Comparison of ENCODE assay signal across 11 cellular contexts in genomic region chr2:162113771-162114168, GRCh38. TPM values are rescaled to one million over a fixed set of nuclear protein-coding genes. Genes with fewer than 3 reads are reported as not detected.
DNase-seq lines count a peak whose midpoint lies in the region; ATAC-seq, FAIRE-seq and TF ChIP-seq lines count a peak whose summit lies in the region.
"Had no signal": no experiment of that assay in that cellular context is flagged by ENCODE, and none has a peak within 500 bp of the region (broad histone marks: within the 10 kb centered on the region; RNA-seq: fewer than 3 reads in every experiment).

No MANE protein-coding gene starts in this region.

- peak overlapping the region; percentile 14 for H3K27ac Mint-ChIP-seq in astrocyte (ENCODE audit: unreplicated experiment)

- no peak overlapping the region for H3K4me3 Mint-ChIP-seq in astrocyte (ENCODE audit: unreplicated experiment)
- H3K4me3 Mint-ChIP-seq: neural crest cell had no signal

- H3K36me3 Mint-ChIP-seq in astrocyte (ENCODE audit: low read depth, unreplicated experiment): no peaks in the 10 kb centered on the region

- H3K4me1 Mint-ChIP-seq in astrocyte (ENCODE audit: low read depth, unreplicated experiment): peaks cover 12% of the 10 kb centered on the region
- H3K4me1 Mint-ChIP-seq: neural crest cell had no signal

- no peaks in the 10 kb centered on the region for H3K9me2 ChIP-seq in MM.1S (replicated peaks; ENCODE audit: insufficient read depth, low read length)

- H3K27me3 ChIP-seq in astrocyte (ENCODE audit: insufficient read depth, low read length): no peaks in the 10 kb centered on the region
- no peaks in the 10 kb centered on the region for H3K27me3 ChIP-seq in right cardiac atrium (ENCODE audit: control insufficient read depth, insufficient read depth)
- no peaks in the 10 kb centered on the region for H3K27me3 ChIP-seq in MM.1S (replicated peaks; ENCODE audit: insufficient read depth, low read length)
- H3K27me3 ChIP-seq: esophagus muscularis mucosa had no signal

- no peak overlapping the region for H3K4me3 ChIP-seq in astrocyte (ENCODE audit: insufficient read depth, low read depth, low read length)
- no peak overlapping the region for H3K4me3 ChIP-seq in right cardiac atrium (ENCODE audit: low read length)
- no peak overlapping the region for H3K4me3 ChIP-seq in MM.1S (ENCODE audit: low read length)
- H3K4me3 ChIP-seq: esophagus muscularis mucosa had no signal

- peaks cover 5% of the 10 kb centered on the region for H3K9me3 Mint-ChIP-seq in astrocyte (ENCODE audit: unreplicated experiment)

- no peak overlapping the region for H3K4me2 ChIP-seq in astrocyte (ENCODE audit: low read length)
- no peak overlapping the region for H3K4me2 ChIP-seq in MM.1S (ENCODE audit: low read depth, low read length)

- H3K9me3 ChIP-seq in astrocyte (ENCODE audit: insufficient read depth, low read depth, low read length) (no peaks in the 10 kb centered on the region), right cardiac atrium (ENCODE audit: control insufficient read depth, low read length) (no peaks in the 10 kb centered on the region), MM.1S (replicated peaks; ENCODE audit: insufficient read depth, low read length) (no peaks in the 10 kb centered on the region)
- H3K9me3 ChIP-seq: esophagus muscularis mucosa had no signal

- no peaks in the 10 kb centered on the region for H3K79me2 ChIP-seq in astrocyte (ENCODE audit: insufficient read depth, low read length)
- H3K79me2 ChIP-seq in MM.1S (ENCODE audit: low read length): no peaks in the 10 kb centered on the region

- H3K4me1 ChIP-seq in astrocyte (ENCODE audit: insufficient read depth, low read length) (peaks cover 13% of the 10 kb centered on the region), right cardiac atrium (ENCODE audit: control insufficient read depth, insufficient read depth, low read length) (peaks cover 4% of the 10 kb centered on the region), MM.1S (ENCODE audit: low read length) (no peaks in the 10 kb centered on the region)

- no peak overlapping the region for H3K9ac ChIP-seq in astrocyte (ENCODE audit: low read length)
- H3K9ac ChIP-seq in MM.1S (ENCODE audit: low read length): no peak overlapping the region

- DNase-seq in SIG-M5 treated with dmso at 0.1 percent for 504 hours (lab: John Stamatoyannopoulos, UW; ENCODE audit: unreplicated experiment) (peak; percentile 81), SIG-M5 (lab: John Stamatoyannopoulos, UW) (no peak), astrocyte (ENCODE audit: low read depth) (peak; percentile 79), right cardiac atrium (no peak), stromal cell of bone marrow (ENCODE audit: low read depth) (peak; percentile 43), MM.1S (no peak)
- DNase-seq in stimulated activated CD4-positive, alpha-beta T cell treated with anti-CD3 and anti-CD28 coated beads, Interleukin-2, amount 100 ng/mL, for 48 hours: no peak
- DNase-seq: activated gamma-delta T cell had no signal

- TF ChIP-seq CTCF in astrocyte (IDR thresholded peaks at IDR 0.05; ENCODE audit: insufficient read depth, low read depth, low read length) (no peak), MM.1S (IDR thresholded peaks at IDR 0.05; ENCODE audit: low read length) (no peak)

- peak; percentile 32 for FAIRE-seq in astrocyte (lab: Jason Lieb, UNC)

- H3K27me3 Mint-ChIP-seq in astrocyte (ENCODE audit: low read depth, unreplicated experiment): no peaks in the 10 kb centered on the region

- no peaks in the 10 kb centered on the region for H3F3A ChIP-seq in MM.1S (ENCODE audit: insufficient read depth, low read length)

- H3K36me3 ChIP-seq in astrocyte (ENCODE audit: insufficient read depth, low read length) (no peaks in the 10 kb centered on the region), MM.1S (replicated peaks; ENCODE audit: insufficient read depth, low read length) (no peaks in the 10 kb centered on the region)
- H3K36me3 ChIP-seq: esophagus muscularis mucosa had no signal

- ATAC-seq in right cardiac atrium: peak; percentile 93 to 95
- ATAC-seq in HG03354 (IDR thresholded peaks at IDR 0.05; ENCODE audit: poor library complexity, severe bottlenecking, unreplicated experiment): no peak

- intact Hi-C loops in right cardiac atrium (cut with DNase I): no loop called here

- H3K27ac ChIP-seq in astrocyte (ENCODE audit: low read depth, low read length): no peak overlapping the region
- no peak overlapping the region for H3K27ac ChIP-seq in right cardiac atrium (ENCODE audit: low read length)
- no peak overlapping the region for H3K27ac ChIP-seq in MM.1S (ENCODE audit: low read length)
- H3K27ac ChIP-seq: esophagus muscularis mucosa had no signal

- 62% methylated on average over 1 of the region's 1 CpG for WGBS in right cardiac atrium

- H2AFZ ChIP-seq in astrocyte (ENCODE audit: low read depth, low read length) (no peak overlapping the region), MM.1S (ENCODE audit: low read length) (no peak overlapping the region)

- H4K20me1 ChIP-seq in astrocyte (ENCODE audit: insufficient read depth, low read length) (no peaks in the 10 kb centered on the region), MM.1S (ENCODE audit: insufficient read depth, low read length) (no peaks in the 10 kb centered on the region)

RNA-seq across cellular contexts. Expression of gene GCG, which starts 38.3 kb away (rescaled TPM):
- total RNA-seq in astrocyte (not detected in 2 replicates), right cardiac atrium (not detected)
- not detected for polyA plus RNA-seq in right cardiac atrium
- total RNA-seq: esophagus muscularis mucosa, neural crest cell had no signal

RNA-seq across cellular contexts. Expression of gene DPP4, which starts 39.8 kb away (rescaled TPM):
- 5.3 and 6.7 TPM in 2 replicates for total RNA-seq in astrocyte
- total RNA-seq in right cardiac atrium: under 1 TPM; 0.54 to 0.77 (median 0.59) TPM
- polyA plus RNA-seq in right cardiac atrium: 0.52 TPM

Comparison
In these comparisons a context has a peak if more than half of its experiments do, and no peak if none do; other contexts are left out.
1. DNase-seq: peak in SIG-M5 treated with dmso at 0.1 percent for 504 hours (single experiment), astrocyte (single experiment) and stromal cell of bone marrow (single experiment); none in SIG-M5 (single experiment), right cardiac atrium (0 of 3), MM.1S (single experiment) and stimulated activated CD4-positive, alpha-beta T cell treated with anti-CD3 and anti-CD28 coated beads, Interleukin-2, amount 100 ng/mL, for 48 hours (0 of 2).